In genomic region chr1:183804382-183804781, GRCh38 we compare ENCODE assay signal across 10 cellular contexts.
DNase-seq lines count a peak whose midpoint lies in the region; ATAC-seq and TF ChIP-seq lines count a peak whose summit lies in the region.
"Had no signal": no experiment of that assay in that cellular context is flagged by ENCODE, and none has a peak within 500 bp of the region (broad histone marks: within the 10 kb centered on the region; RNA-seq: fewer than 3 reads in every experiment).

No MANE protein-coding gene starts in this region.

- H3K4me3 ChIP-seq in AG10803 (ENCODE audit: low read length) (peak overlapping the region; percentile 76), endocrine pancreas (ENCODE audit: control insufficient read depth, insufficient read depth, low read length) (peak overlapping the region; percentile 51)

- H3K9ac ChIP-seq in endocrine pancreas (ENCODE audit: control insufficient read depth, insufficient read depth, low read length), result peak overlapping the region; percentile 31

- H3K27me3 Mint-ChIP-seq in nephron (ENCODE audit: low read depth), result no peaks in the 10 kb centered on the region

- H3K4me3 Mint-ChIP-seq in nephron, result peak overlapping the region; percentile 96 to 99 (median 96)

- peak overlapping the region; percentile 93 to 98 (median 97) for H3K27ac Mint-ChIP-seq in nephron

- H3K36me3 ChIP-seq in endocrine pancreas (ENCODE audit: control insufficient read depth, insufficient read depth, low read length), result no peaks in the 10 kb centered on the region

- no peak for TF ChIP-seq CTCF in AG10803 (conservative IDR thresholded peaks at IDR 0.05; ENCODE audit: low read length)
- TF ChIP-seq CTCF in nephron (IDR thresholded peaks at IDR 0.05; ENCODE audit: unreplicated experiment in 3 of 3), result no peak

- no peaks in the 10 kb centered on the region for H3K4me1 ChIP-seq in endocrine pancreas (ENCODE audit: control insufficient read depth, insufficient read depth, low read length)

- H3K36me3 Mint-ChIP-seq in nephron (ENCODE audit: low read depth), result peaks cover 14% of the 10 kb centered on the region

- no peaks in the 10 kb centered on the region for H3K27me3 ChIP-seq in endocrine pancreas (ENCODE audit: control insufficient read depth, insufficient read depth, low read length)

- H3K4me1 Mint-ChIP-seq in nephron, result peaks cover 38% of the 10 kb centered on the region

- no peak for ATAC-seq in HG03097 (IDR thresholded peaks at IDR 0.05; ENCODE audit: low FRiP score, unreplicated experiment)
- no peak for ATAC-seq in HG02610 (IDR thresholded peaks at IDR 0.05; ENCODE audit: unreplicated experiment)

- peaks cover 2% of the 10 kb centered on the region for H3K9me3 ChIP-seq in endocrine pancreas (ENCODE audit: control insufficient read depth, low read length)

- H3K9me3 Mint-ChIP-seq in nephron, result peaks cover 6% of the 10 kb centered on the region

- DNase-seq in AG10803 (ENCODE audit: low read depth) (no peak), NCI-H526 (lab: John Stamatoyannopoulos, UW) (peak; percentile 80 to 90), DMS153 treated with DMSO at 0.1 percent for 48 hours (lab: John Stamatoyannopoulos, UW; ENCODE audit: unreplicated experiment) (no peak), NCI-H128 (lab: John Stamatoyannopoulos, UW; ENCODE audit: unreplicated experiment) (no peak)
- DNase-seq: erythroblast, SW 1271 had no signal

Comparison
In these comparisons a context has a peak if more than half of its experiments do, and no peak if none do; other contexts are left out.
1. DNase-seq: peak in NCI-H526 (2 of 2); none in AG10803 (single experiment), DMS153 treated with DMSO at 0.1 percent for 48 hours (single experiment) and NCI-H128 (single experiment).